In genomic region chr10:72194949-72195348, GRCh38 we compare ENCODE assay signal across 10 cellular contexts.
"Had no signal": no experiment of that assay in that cellular context is flagged by ENCODE, and none has a peak within 500 bp of the region (broad histone marks: within the 10 kb centered on the region; RNA-seq: fewer than 3 reads in every experiment).

No MANE protein-coding gene starts in this region.

- H3K9me3 ChIP-seq: HAP-1 had no signal

- DNase-seq: GM23248, GOT3, H7, HFFc6, IMR-90, Karpas-422, KBM-7 had no signal

- H3K27ac Mint-ChIP-seq: HFFc6 had no signal

- H3K9me3 Mint-ChIP-seq: HFFc6 had no signal

- ATAC-seq: HCT116 had no signal

- H3K36me3 ChIP-seq: HAP-1 had no signal

- H3K4me3 Mint-ChIP-seq: HFFc6 had no signal

- H3K4me3 ChIP-seq: GM23248, HAP-1 had no signal

- H3K27ac ChIP-seq: GM23248, KMS-11 had no signal
